In genomic region chr14:74591394-74591793, GRCh38 we compare ENCODE assay signal across 1 cellular context.
TF ChIP-seq lines count a peak whose summit lies in the region.

No MANE protein-coding gene starts in this region.

TF ChIP-seq in IMR-90, 13 proteins besides CTCF, POLR2A, EP300 and RAD21:
- TF ChIP-seq RCOR1 (IDR thresholded peaks at IDR 0.05; ENCODE audit: insufficient replicate concordance, low read length) = no peak
- TF ChIP-seq RFX5 (IDR thresholded peaks at IDR 0.05; ENCODE audit: low read depth, low read length) = no peak
- no peak for TF ChIP-seq MAZ (IDR thresholded peaks at IDR 0.05; ENCODE audit: borderline replicate concordance, low read depth, low read length)
- no peak for TF ChIP-seq MAFK (IDR thresholded peaks at IDR 0.05; ENCODE audit: low read depth, low read length)
- no peak for TF ChIP-seq FOS (IDR thresholded peaks at IDR 0.05; ENCODE audit: low read depth, low read length)
- no peak for TF ChIP-seq MXI1 (IDR thresholded peaks at IDR 0.05; ENCODE audit: borderline replicate concordance, low read depth, low read length)
- TF ChIP-seq CEBPB (IDR thresholded peaks at IDR 0.05; ENCODE audit: low read depth, low read length) = no peak
- no peak for TF ChIP-seq CHD1 (IDR thresholded peaks at IDR 0.05; ENCODE audit: low read depth, low read length)
- TF ChIP-seq NFE2L2 (IDR thresholded peaks at IDR 0.05; ENCODE audit: low read depth, low read length) = no peak
- no peak for TF ChIP-seq BHLHE40 (IDR thresholded peaks at IDR 0.05; ENCODE audit: low read depth, low read length)
- TF ChIP-seq USF2 (IDR thresholded peaks at IDR 0.05; ENCODE audit: low read depth, low read length) = no peak
- no peak for TF ChIP-seq ELK1 (IDR thresholded peaks at IDR 0.05; ENCODE audit: borderline replicate concordance, low read depth, low read length)
- TF ChIP-seq SMC3 (IDR thresholded peaks at IDR 0.05; ENCODE audit: low read depth, low read length) = no peak
